ENCODE assay signal across 1 cellular context in genomic region chr11:117930208-117930570, GRCh38.
TF ChIP-seq lines count a peak whose summit lies in the region.

No MANE protein-coding gene starts in this region.

TF ChIP-seq in GM12878, 131 proteins besides CTCF, POLR2A, EP300 and RAD21:
- TF ChIP-seq, protein P1, sequence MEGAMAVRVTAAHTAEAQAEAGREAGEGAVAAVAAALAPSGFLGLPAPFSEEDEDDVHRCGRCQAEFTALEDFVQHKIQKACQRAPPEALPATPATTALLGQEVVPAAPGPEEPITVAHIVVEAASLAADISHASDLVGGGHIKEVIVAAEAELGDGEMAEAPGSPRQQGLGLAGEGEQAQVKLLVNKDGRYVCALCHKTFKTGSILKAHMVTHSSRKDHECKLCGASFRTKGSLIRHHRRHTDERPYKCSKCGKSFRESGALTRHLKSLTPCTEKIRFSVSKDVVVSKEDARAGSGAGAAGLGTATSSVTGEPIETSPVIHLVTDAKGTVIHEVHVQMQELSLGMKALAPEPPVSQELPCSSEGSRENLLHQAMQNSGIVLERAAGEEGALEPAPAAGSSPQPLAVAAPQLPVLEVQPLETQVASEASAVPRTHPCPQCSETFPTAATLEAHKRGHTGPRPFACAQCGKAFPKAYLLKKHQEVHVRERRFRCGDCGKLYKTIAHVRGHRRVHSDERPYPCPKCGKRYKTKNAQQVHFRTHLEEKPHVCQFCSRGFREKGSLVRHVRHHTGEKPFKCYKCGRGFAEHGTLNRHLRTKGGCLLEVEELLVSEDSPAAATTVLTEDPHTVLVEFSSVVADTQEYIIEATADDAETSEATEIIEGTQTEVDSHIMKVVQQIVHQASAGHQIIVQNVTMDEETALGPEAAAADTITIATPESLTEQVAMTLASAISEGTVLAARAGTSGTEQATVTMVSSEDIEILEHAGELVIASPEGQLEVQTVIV (IDR thresholded peaks at IDR 0.05; ENCODE audit: borderline replicate concordance, partially characterized antibody) = no peak
- TF ChIP-seq HCFC1 (IDR thresholded peaks at IDR 0.05; ENCODE audit: low read length) (no peak), TBL1XR1 (IDR thresholded peaks at IDR 0.05; ENCODE audit: low read depth, low read length) (no peak), NRF1 (conservative IDR thresholded peaks at IDR 0.05; ENCODE audit: low read depth, low read length) (no peak), ZNF24 (IDR thresholded peaks at IDR 0.05) (no peak), CREM (IDR thresholded peaks at IDR 0.05; ENCODE audit: low read depth) (no peak), BHLHE40 (IDR thresholded peaks at IDR 0.05; ENCODE audit: borderline replicate concordance in 1 of 2, low read depth in 2 of 2, low read length in 1 of 2) (no peak), POLR2AphosphoS2 (IDR thresholded peaks at IDR 0.05; ENCODE audit: low read depth, low read length) (no peak), YY1 (IDR thresholded peaks at IDR 0.05; ENCODE audit: low read depth, low read length) (no peak), MEF2A (IDR thresholded peaks at IDR 0.05; ENCODE audit: insufficient read depth, low read depth, low read length) (no peak), SUPT20H (IDR thresholded peaks at IDR 0.05; ENCODE audit: borderline replicate concordance, control insufficient read depth, low read depth, low read length) (no peak), KAT2A (conservative IDR thresholded peaks at IDR 0.05; ENCODE audit: control insufficient read depth, low read depth, low read length) (no peak), BCL11A (IDR thresholded peaks at IDR 0.05; ENCODE audit: low read depth, low read length) (no peak), ZNF592 (IDR thresholded peaks at IDR 0.05) (no peak)
- TF ChIP-seq, protein P2, sequence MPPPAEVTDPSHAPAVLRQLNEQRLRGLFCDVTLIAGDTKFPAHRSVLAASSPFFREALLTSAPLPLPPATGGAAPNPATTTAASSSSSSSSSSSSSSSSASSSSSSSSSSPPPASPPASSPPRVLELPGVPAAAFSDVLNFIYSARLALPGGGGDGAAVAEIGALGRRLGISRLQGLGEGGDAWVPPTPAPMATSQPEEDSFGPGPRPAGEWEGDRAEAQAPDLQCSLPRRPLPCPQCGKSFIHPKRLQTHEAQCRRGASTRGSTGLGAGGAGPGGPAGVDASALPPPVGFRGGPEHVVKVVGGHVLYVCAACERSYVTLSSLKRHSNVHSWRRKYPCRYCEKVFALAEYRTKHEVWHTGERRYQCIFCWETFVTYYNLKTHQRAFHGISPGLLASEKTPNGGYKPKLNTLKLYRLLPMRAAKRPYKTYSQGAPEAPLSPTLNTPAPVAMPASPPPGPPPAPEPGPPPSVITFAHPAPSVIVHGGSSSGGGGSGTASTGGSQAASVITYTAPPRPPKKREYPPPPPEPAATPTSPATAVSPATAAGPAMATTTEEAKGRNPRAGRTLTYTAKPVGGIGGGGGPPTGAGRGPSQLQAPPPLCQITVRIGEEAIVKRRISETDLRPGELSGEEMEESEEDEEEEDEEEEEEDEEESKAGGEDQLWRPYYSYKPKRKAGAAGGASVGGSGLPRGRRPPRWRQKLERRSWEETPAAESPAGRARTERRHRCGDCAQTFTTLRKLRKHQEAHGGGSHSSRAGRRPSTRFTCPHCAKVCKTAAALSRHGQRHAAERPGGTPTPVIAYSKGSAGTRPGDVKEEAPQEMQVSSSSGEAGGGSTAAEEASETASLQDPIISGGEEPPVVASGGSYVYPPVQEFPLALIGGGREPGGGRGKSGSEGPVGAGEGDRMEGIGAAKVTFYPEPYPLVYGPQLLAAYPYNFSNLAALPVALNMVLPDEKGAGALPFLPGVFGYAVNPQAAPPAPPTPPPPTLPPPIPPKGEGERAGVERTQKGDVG (CRISPR knock-in tag; IDR thresholded peaks at IDR 0.05) = no peak
